Comparison of ENCODE assay signal across 24 cellular contexts in genomic region chr1:63967901-63968300, GRCh38.
DNase-seq lines count a peak whose midpoint lies in the region; TF ChIP-seq lines count a peak whose summit lies in the region.
"Had no signal": no experiment of that assay in that cellular context is flagged by ENCODE, and none has a peak within 500 bp of the region (broad histone marks: within the 10 kb centered on the region; RNA-seq: fewer than 3 reads in every experiment).

No MANE protein-coding gene starts in this region.

- no peak for TF ChIP-seq CTCF in AG10803 (conservative IDR thresholded peaks at IDR 0.05; ENCODE audit: low read length)
- TF ChIP-seq CTCF in HFF-Myc (IDR thresholded peaks at IDR 0.05; ENCODE audit: low read depth, low read length, missing control alignments): no peak
- TF ChIP-seq CTCF in fibroblast of the aortic adventitia (IDR thresholded peaks at IDR 0.05; ENCODE audit: insufficient read depth, low read length): no peak

- H4K91ac ChIP-seq in neuronal stem cell (ENCODE audit: low read depth, low read length, poor library complexity): no peak overlapping the region

- H2AK5ac ChIP-seq in neuronal stem cell (ENCODE audit: low read depth, low read length): no peak overlapping the region

- no peak overlapping the region for H3K4ac ChIP-seq in neuronal stem cell (ENCODE audit: low read length)

- no peak overlapping the region for H3K14ac ChIP-seq in neuronal stem cell (ENCODE audit: low read length)

- H2BK15ac ChIP-seq in neuronal stem cell (ENCODE audit: low read length): no peak overlapping the region

- H3K9me3 ChIP-seq in adipocyte (ENCODE audit: control insufficient read depth, low read length) (no peaks in the 10 kb centered on the region), neuronal stem cell (replicated peaks in 1 of 2; ENCODE audit: control insufficient read depth in 2 of 2, insufficient read depth in 1 of 2, low read depth in 1 of 2, low read length in 2 of 2) (peaks cover 0 to 1% of the 10 kb centered on the region in 2 donors)
- H3K9me3 ChIP-seq: BLaER1, MG63, SJSA1 had no signal

- H2AFZ ChIP-seq in neuronal stem cell (ENCODE audit: low read length): no peak overlapping the region
- H2AFZ ChIP-seq: GM23338 had no signal

- H3K4me2 ChIP-seq in neuronal stem cell (ENCODE audit: insufficient read depth, low read length, poor library complexity, severe bottlenecking): no peak overlapping the region
- H3K4me2 ChIP-seq: BLaER1, GM23338 had no signal

- no peak overlapping the region for H2BK12ac ChIP-seq in neuronal stem cell (ENCODE audit: low read length)

- H3K79me1 ChIP-seq in neuronal stem cell (ENCODE audit: low read depth, low read length): no peaks in the 10 kb centered on the region

- H3K4me1 ChIP-seq in adipocyte (ENCODE audit: control insufficient read depth, insufficient read depth, low read length): peaks cover 16% of the 10 kb centered on the region
- peaks cover 0 to 4% of the 10 kb centered on the region in 2 donors for H3K4me1 ChIP-seq in neuronal stem cell (ENCODE audit: control insufficient read depth in 2 of 2, insufficient read depth in 1 of 2, low read depth in 1 of 2, low read length in 2 of 2)
- H3K4me1 ChIP-seq: BLaER1 had no signal

- no peaks in the 10 kb centered on the region for H3K36me3 ChIP-seq in adipocyte (ENCODE audit: control insufficient read depth, insufficient read depth, low read length, severe bottlenecking)
- no peaks in the 10 kb centered on the region for H3K36me3 ChIP-seq in neuronal stem cell (replicated peaks in 1 of 2; ENCODE audit: control insufficient read depth in 2 of 2, insufficient read depth in 2 of 2, low read length in 2 of 2)
- H3K36me3 ChIP-seq: BLaER1, MG63, SJSA1 had no signal

- H2BK5ac ChIP-seq in neuronal stem cell (ENCODE audit: low read length): no peak overlapping the region

- H4K8ac ChIP-seq in neuronal stem cell (ENCODE audit: low read depth, low read length): no peak overlapping the region

- no peak overlapping the region for H3K9ac ChIP-seq in adipocyte (ENCODE audit: low read length)
- no peak overlapping the region for H3K9ac ChIP-seq in neuronal stem cell (ENCODE audit: low read depth, low read length, poor library complexity)
- H3K9ac ChIP-seq: BLaER1 had no signal

- H3K27me3 ChIP-seq in adipocyte (replicated peaks; ENCODE audit: control insufficient read depth, insufficient read depth, low read length) (no peaks in the 10 kb centered on the region), neuronal stem cell (ENCODE audit: control insufficient read depth in 3 of 3, insufficient read depth in 3 of 3, low read depth in 1 of 3, low read length in 3 of 3) (no peaks in the 10 kb centered on the region)
- H3K27me3 ChIP-seq: BLaER1, MG63, SJSA1 had no signal

- no CpG with 5 or more reads among the region's 3 CpGs for WGBS in neuronal stem cell (ENCODE audit: extremely low coverage in 2 of 2, insufficient read length in 2 of 2, insufficient replicate concordance in 1 of 2), 2 donors

- no peak overlapping the region for H3K27ac ChIP-seq in neuronal stem cell (replicated peaks; ENCODE audit: low read length)
- H3K27ac ChIP-seq: 22Rv1, BLaER1, SJSA1 had no signal

- no peak overlapping the region for H2BK120ac ChIP-seq in neuronal stem cell (ENCODE audit: low read depth, low read length)

- H3K4me3 ChIP-seq in AG10803 (ENCODE audit: low read length) (no peak overlapping the region), HFF-Myc (replicated peaks; ENCODE audit: low read depth, low read length) (no peak overlapping the region), adipocyte (ENCODE audit: low read length) (no peak overlapping the region), fibroblast of the aortic adventitia (ENCODE audit: low read depth, low read length) (no peak overlapping the region), neuronal stem cell (ENCODE audit: low read length in 2 of 2) (no peak overlapping the region)
- H3K4me3 ChIP-seq: BLaER1, GM12878, GM23338, MG63, SJSA1 had no signal

- H3K23ac ChIP-seq in neuronal stem cell (ENCODE audit: low read depth, low read length, poor library complexity): no peak overlapping the region

- H3K18ac ChIP-seq in neuronal stem cell (ENCODE audit: low read length): no peak overlapping the region

- DNase-seq in AG10803 (ENCODE audit: low read depth) (peak; percentile 61), HFF-Myc (ENCODE audit: extremely low read depth, low read depth) (peak; percentile 60), adipocyte (ENCODE audit: low read depth) (peak; percentile 67), fibroblast of the aortic adventitia (ENCODE audit: low read depth) (peak; percentile 45), ureter (ENCODE audit: low spot score) (no peak), neuronal stem cell (ENCODE audit: low spot score) (no peak), NCI-H1105 treated with DMSO at 0.1 percent for 48 hours (lab: John Stamatoyannopoulos, UW) (no peak), hypothalamus (lab: John Stamatoyannopoulos, UW) (no peak)
- DNase-seq: CD4-positive, CD25-positive, alpha-beta regulatory T cell; DMS153; H9; KG1; NCI-H1417; NCI-H1694; NCI-H2081; NCI-H2227 treated with DMSO at 0.1 percent for 48 hours; NCI-H69; RPMI8226 had no signal

Comparison
In these comparisons a context has a peak if more than half of its experiments do, and no peak if none do; other contexts are left out.
1. DNase-seq: peak in AG10803 (single experiment), HFF-Myc (single experiment), adipocyte (single experiment) and fibroblast of the aortic adventitia (single experiment); none in ureter (single experiment), neuronal stem cell (single experiment), NCI-H1105 treated with DMSO at 0.1 percent for 48 hours (single experiment) and hypothalamus (0 of 51).